Comparison of ENCODE assay signal across 17 cellular contexts in the genomic region with DNA sequence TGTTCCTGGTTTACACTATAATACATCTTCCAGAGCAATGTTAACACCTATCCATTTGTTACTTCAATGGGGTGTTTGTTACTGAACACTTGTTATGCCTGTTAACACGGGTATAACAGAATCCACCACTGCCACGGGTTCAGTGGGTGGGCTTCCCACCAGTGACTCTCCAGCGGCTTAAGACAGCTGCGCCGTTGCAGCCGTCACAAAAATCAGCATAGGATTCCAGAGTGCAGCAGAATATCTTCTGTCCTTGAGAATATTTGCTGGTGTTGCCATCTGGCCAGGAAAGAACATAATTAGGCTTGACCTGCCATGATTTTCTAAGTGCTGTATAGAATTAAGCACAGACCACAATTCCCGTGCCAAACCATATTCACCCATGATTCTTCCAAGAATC.
"Had no signal": no experiment of that assay in that cellular context is flagged by ENCODE, and none has a peak within 500 bp of the region (broad histone marks: within the 10 kb centered on the region; RNA-seq: fewer than 3 reads in every experiment).

No MANE protein-coding gene starts in this region.

- H3K4me1 Mint-ChIP-seq: mesothelial cell of epicardium had no signal

- ATAC-seq: effector memory CD8-positive, alpha-beta T cell; foreskin keratinocyte; gastroesophageal sphincter; heart left ventricle; left lung; left ventricle myocardium superior; lower lobe of right lung; mucosa of descending colon had no signal

- H3K27ac ChIP-seq: colonic mucosa, esophagus squamous epithelium, foreskin keratinocyte, gastroesophageal sphincter, heart left ventricle, left lung, lower lobe of right lung had no signal

- H3K9me3 ChIP-seq: colonic mucosa, esophagus squamous epithelium, gastroesophageal sphincter, left lung, lower lobe of right lung, mucosa of descending colon had no signal

- H3K4me1 ChIP-seq: colonic mucosa, esophagus squamous epithelium, foreskin keratinocyte, heart left ventricle, left lung, lower lobe of right lung had no signal

- H3K36me3 ChIP-seq: colonic mucosa, esophagus squamous epithelium, gastroesophageal sphincter, heart left ventricle, left lung, lower lobe of right lung had no signal

- H3K27me3 ChIP-seq: colonic mucosa, gastroesophageal sphincter had no signal

- H3K9me3 Mint-ChIP-seq: dendritic cell treated with granulocyte-macrophage colony-stimulating factor and Interleukin-4, amounts not matched to agents 40 ng/mL and 50 ng/mL, for 4 days; effector memory CD8-positive, alpha-beta T cell had no signal

- H3K36me3 Mint-ChIP-seq: mesothelial cell of epicardium, naive B cell had no signal

- H3K4me3 Mint-ChIP-seq: dendritic cell treated with granulocyte-macrophage colony-stimulating factor and Interleukin-4, amounts not matched to agents 40 ng/mL and 50 ng/mL, for 4 days; effector memory CD8-positive, alpha-beta T cell; mesothelial cell of epicardium; naive B cell had no signal

- DNase-seq: colonic mucosa; cortex of kidney; effector CD8-positive, alpha-beta T cell; effector memory CD8-positive, alpha-beta T cell; esophagus squamous epithelium; foreskin keratinocyte; heart left ventricle; hippocampal formation; left lung; left ventricle myocardium superior; lower lobe of right lung; mesenchymal stem cell; mucosa of descending colon; naive B cell had no signal

- H3K27ac Mint-ChIP-seq: dendritic cell treated with granulocyte-macrophage colony-stimulating factor and Interleukin-4, amounts not matched to agents 40 ng/mL and 50 ng/mL, for 4 days; effector memory CD8-positive, alpha-beta T cell; mesothelial cell of epicardium had no signal

- H3K4me3 ChIP-seq: colonic mucosa, esophagus squamous epithelium, gastroesophageal sphincter, heart left ventricle, left lung, lower lobe of right lung, mucosa of descending colon had no signal
